14 cellular contexts compared by ENCODE assay signal in the genomic region with DNA sequence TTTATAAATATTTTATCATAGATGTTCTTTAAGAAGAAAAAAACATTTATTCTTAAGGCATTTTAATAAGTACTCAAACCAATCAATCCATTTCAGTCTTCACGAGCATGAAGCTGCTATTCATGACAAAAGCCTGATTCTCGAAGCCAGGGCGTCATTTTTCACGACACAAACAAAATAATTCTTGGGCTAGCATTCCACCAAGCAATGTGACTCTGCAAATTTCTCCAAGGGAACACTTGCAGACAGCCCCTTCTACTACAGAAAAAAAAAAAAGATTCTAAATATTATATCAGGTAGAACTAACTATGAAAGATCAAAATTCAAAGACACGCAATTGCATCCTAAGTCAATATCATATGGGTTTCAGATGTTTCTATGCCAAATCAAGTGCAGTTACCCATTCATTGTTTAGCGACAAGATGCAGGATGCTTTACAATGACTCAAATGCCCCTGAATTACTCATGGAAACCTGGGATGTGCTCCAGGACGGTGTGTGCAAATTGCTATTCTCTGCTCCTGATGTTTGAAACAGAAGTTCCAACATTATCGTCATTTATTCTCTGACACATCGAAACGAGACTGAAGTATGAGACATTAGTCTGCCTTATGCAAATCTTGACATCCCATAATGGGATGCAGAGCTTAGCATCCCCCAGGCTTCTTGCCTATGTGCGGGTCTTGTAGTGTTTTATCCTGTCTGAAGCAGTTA.
DNase-seq lines count a peak whose midpoint lies in the region; ATAC-seq, FAIRE-seq and TF ChIP-seq lines count a peak whose summit lies in the region.
"Had no signal": no experiment of that assay in that cellular context is flagged by ENCODE, and none has a peak within 500 bp of the region (broad histone marks: within the 10 kb centered on the region; RNA-seq: fewer than 3 reads in every experiment).

No MANE protein-coding gene starts in this region.

- H3K27me3 Mint-ChIP-seq in astrocyte (ENCODE audit: low read depth, unreplicated experiment) = no peaks in the 10 kb centered on the region
- H3K27me3 Mint-ChIP-seq: brain had no signal

- peaks cover 2% of the 10 kb centered on the region for H3K9me3 Mint-ChIP-seq in astrocyte (ENCODE audit: unreplicated experiment)

- H3K79me2 ChIP-seq in astrocyte (ENCODE audit: insufficient read depth, low read length) = no peaks in the 10 kb centered on the region
- H3K79me2 ChIP-seq in keratinocyte (ENCODE audit: control insufficient read depth, insufficient read depth, low read length) = no peaks in the 10 kb centered on the region

- H3K4me2 ChIP-seq in astrocyte (ENCODE audit: low read length) (peak overlapping the region; percentile 61), keratinocyte (ENCODE audit: control insufficient read depth, extremely low read depth, insufficient read depth, low read depth, low read length) (peak overlapping the region; percentile 78)

- TF ChIP-seq CTCF in AG10803 (conservative IDR thresholded peaks at IDR 0.05; ENCODE audit: low read length) (no peak), astrocyte (IDR thresholded peaks at IDR 0.05; ENCODE audit: insufficient read depth, low read depth, low read length) (no peak), keratinocyte (optimal IDR thresholded peaks at IDR 0.05 in 1 of 3, IDR thresholded peaks at IDR 0.05 in 1 of 3, conservative IDR thresholded peaks at IDR 0.05 in 1 of 3; ENCODE audit: extremely low read depth in 1 of 3, insufficient read depth in 2 of 3, low read length in 3 of 3) (no peak)

- peak overlapping the region; percentile 71 for H3K9ac ChIP-seq in astrocyte (ENCODE audit: low read length)
- peak overlapping the region; percentile 63 for H3K9ac ChIP-seq in keratinocyte (ENCODE audit: control insufficient read depth, extremely low read depth, insufficient read depth, low read length)

- H3K9me1 ChIP-seq in keratinocyte (ENCODE audit: control insufficient read depth, extremely low read depth, insufficient read depth, low read length) = no peaks in the 10 kb centered on the region

- H3K9me3 ChIP-seq in astrocyte (ENCODE audit: insufficient read depth, low read depth, low read length) (no peaks in the 10 kb centered on the region), keratinocyte (ENCODE audit: control insufficient read depth, low read depth, low read length) (no peaks in the 10 kb centered on the region)
- H3K9me3 ChIP-seq: spleen had no signal

- peak overlapping the region; percentile 44 for H3K27ac Mint-ChIP-seq in astrocyte (ENCODE audit: unreplicated experiment)
- H3K27ac Mint-ChIP-seq: nephron progenitor cell had no signal

- H3K4me1 ChIP-seq in astrocyte (ENCODE audit: insufficient read depth, low read length) = peaks cover 29% of the 10 kb centered on the region
- peaks cover 49% of the 10 kb centered on the region for H3K4me1 ChIP-seq in keratinocyte (ENCODE audit: control insufficient read depth, extremely low read depth, insufficient read depth, low read length)
- H3K4me1 ChIP-seq: spleen had no signal

- H3K36me3 Mint-ChIP-seq in astrocyte (ENCODE audit: low read depth, unreplicated experiment) = no peaks in the 10 kb centered on the region

- peak overlapping the region; percentile 82 for H3K27ac ChIP-seq in astrocyte (ENCODE audit: low read depth, low read length)
- H3K27ac ChIP-seq in keratinocyte (ENCODE audit: control insufficient read depth, insufficient read depth, low read length) = peak overlapping the region; percentile 85
- H3K27ac ChIP-seq: spleen had no signal

- H3K4me3 ChIP-seq in AG10803 (ENCODE audit: low read length) (no peak overlapping the region), astrocyte (ENCODE audit: insufficient read depth, low read depth, low read length) (no peak overlapping the region), keratinocyte (ENCODE audit: control insufficient read depth in 2 of 3, extremely low read depth in 1 of 3, insufficient read depth in 2 of 3, low read depth in 1 of 3, low read length in 3 of 3) (no peak overlapping the region)
- H3K4me3 ChIP-seq: spleen had no signal

- H2AFZ ChIP-seq in astrocyte (ENCODE audit: low read depth, low read length) (peak overlapping the region; percentile 13), keratinocyte (ENCODE audit: control insufficient read depth, low read length) (no peak overlapping the region)

- H3K27me3 ChIP-seq in astrocyte (ENCODE audit: insufficient read depth, low read length) = no peaks in the 10 kb centered on the region
- H3K27me3 ChIP-seq in keratinocyte (ENCODE audit: control insufficient read depth, extremely low read depth, insufficient read depth, low read length) = no peaks in the 10 kb centered on the region

- no peaks in the 10 kb centered on the region for H4K20me1 ChIP-seq in astrocyte (ENCODE audit: insufficient read depth, low read length)
- no peaks in the 10 kb centered on the region for H4K20me1 ChIP-seq in keratinocyte (ENCODE audit: control insufficient read depth, extremely low read depth, insufficient read depth, low read length)

- H3K4me3 Mint-ChIP-seq in astrocyte (ENCODE audit: unreplicated experiment) = no peak overlapping the region
- H3K4me3 Mint-ChIP-seq: nephron progenitor cell had no signal

- peaks cover 20% of the 10 kb centered on the region for H3K4me1 Mint-ChIP-seq in astrocyte (ENCODE audit: low read depth, unreplicated experiment)

- dilution Hi-C loops in keratinocyte (cut with MboI; ENCODE audit: extremely low pct_ligation_motif_present, low sequenced_read_pairs) = no loop called here

- H3K36me3 ChIP-seq in astrocyte (ENCODE audit: insufficient read depth, low read length) (no peaks in the 10 kb centered on the region), keratinocyte (ENCODE audit: control insufficient read depth in 2 of 2, extremely low read depth in 1 of 2, insufficient read depth in 2 of 2, low read length in 2 of 2) (no peaks in the 10 kb centered on the region)
- H3K36me3 ChIP-seq: spleen had no signal

- ATAC-seq in HG03565 (IDR thresholded peaks at IDR 0.05; ENCODE audit: unreplicated experiment) = no peak
- ATAC-seq in GM19351 (IDR thresholded peaks at IDR 0.05; ENCODE audit: unreplicated experiment) = no peak
- no peak for ATAC-seq in HG02571 (IDR thresholded peaks at IDR 0.05; ENCODE audit: unreplicated experiment)

- DNase-seq in AG10803 (ENCODE audit: low read depth) (peak; percentile 90), LHCN-M2 (ENCODE audit: low read depth) (peak; percentile 78), astrocyte (ENCODE audit: low read depth) (peak; percentile 96), keratinocyte (ENCODE audit: low read depth, low spot score) (no peak), inferior parietal cortex (ENCODE audit: extremely low spot score) (no peak)
- DNase-seq: C1 segment of cervical spinal cord, NCI-H1930, nephron progenitor cell, spleen, trophoblast cell had no signal

- FAIRE-seq in astrocyte (lab: Jason Lieb, UNC) = peak; percentile 81
- peak; percentile 98 for FAIRE-seq in keratinocyte (lab: Jason Lieb, UNC)

Comparison
In these comparisons a context has a peak if more than half of its experiments do, and no peak if none do; other contexts are left out.
1. DNase-seq: peak in AG10803 (single experiment), LHCN-M2 (single experiment) and astrocyte (single experiment); none in keratinocyte (single experiment) and inferior parietal cortex (single experiment).